ENCODE assay signal across 10 cellular contexts in the genomic region with DNA sequence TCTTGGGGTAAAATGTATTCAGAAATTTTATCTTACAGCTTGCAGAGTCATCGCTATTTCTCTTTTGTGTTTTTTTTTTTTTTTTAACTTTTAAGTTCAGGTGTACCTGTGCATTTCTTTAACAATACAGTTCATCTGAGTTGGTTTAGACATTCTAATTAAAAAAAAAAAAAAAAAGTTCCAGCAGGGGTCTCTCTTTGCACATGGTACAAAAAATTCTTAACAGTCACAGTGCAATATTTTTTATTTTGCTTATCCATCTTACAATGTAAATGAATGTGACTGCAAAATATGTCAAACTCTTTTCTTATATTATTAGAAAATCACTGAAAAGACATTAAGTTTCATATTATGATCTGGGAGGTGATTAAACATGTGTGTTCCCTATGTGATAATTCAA. TPM values are rescaled to one million over a fixed set of nuclear protein-coding genes. Genes with fewer than 3 reads are reported as not detected.
DNase-seq lines count a peak whose midpoint lies in the region; ATAC-seq and TF ChIP-seq lines count a peak whose summit lies in the region.
"Had no signal": no experiment of that assay in that cellular context is flagged by ENCODE, and none has a peak within 500 bp of the region (broad histone marks: within the 10 kb centered on the region; RNA-seq: fewer than 3 reads in every experiment).

No MANE protein-coding gene starts in this region.

- H3K4me1 ChIP-seq in hepatocyte (ENCODE audit: insufficient read depth) = no peaks in the 10 kb centered on the region
- H3K4me1 ChIP-seq in left lung = no peaks in the 10 kb centered on the region

- CTCF ChIA-PET in BJ (lab: Yijun Ruan, JAX) = interaction anchor here (0.9 to 2.3 kb wide), 7 partner anchors 9 to 127 kb away, joined by 3 to 12 read pairs (median 3); a partner anchor contains a TSS

- WGBS in hepatocyte (ENCODE audit: low lambda C conversion rate, missing lambda C conversion rate) = 92% methylated on average over 1 of the region's 1 CpG

- no peaks in the 10 kb centered on the region for H3K79me2 ChIP-seq in hepatocyte

- no peaks in the 10 kb centered on the region for H3K9me2 ChIP-seq in hepatocyte (replicated peaks; ENCODE audit: insufficient read depth)

- DNase-seq in BJ (ENCODE audit: low read depth) (no peak), RKO (ENCODE audit: low spot score) (peak; percentile 21), hepatocyte (ENCODE audit: low spot score) (no peak), left lung (no peak)
- DNase-seq in activated effector memory CD4-positive, alpha-beta T cell treated with anti-CD3 and anti-CD28 coated beads, Interleukin-2, amount 50 U/mL, for 16 hours = no peak
- no peak for DNase-seq in activated CD4-positive, alpha-beta T cell treated with anti-CD3 and anti-CD28 coated beads for 4 hours
- DNase-seq: anterior cingulate cortex, left ventricle myocardium superior had no signal

- H3K4me3 ChIP-seq in BJ (ENCODE audit: low read depth, low read length) (no peak overlapping the region), hepatocyte (no peak overlapping the region), left lung (no peak overlapping the region)

- no peak overlapping the region for H3K4me2 ChIP-seq in hepatocyte

- ATAC-seq in HG03378 (IDR thresholded peaks at IDR 0.05; ENCODE audit: unreplicated experiment) (peak; percentile 57), GM21360 (IDR thresholded peaks at IDR 0.05; ENCODE audit: unreplicated experiment) (no peak), left lung (no peak)
- ATAC-seq: left ventricle myocardium superior had no signal

- H3K27ac ChIP-seq in hepatocyte (no peak overlapping the region), left lung (no peak overlapping the region)

- intact Hi-C loops in left lung (cut with DNase I) = no loop called here

- POLR2A ChIA-PET in BJ (lab: Charles Lee) = no interaction called here

- no peaks in the 10 kb centered on the region for H3K36me3 ChIP-seq in BJ (ENCODE audit: control insufficient read depth, insufficient read depth, low read length)
- no peaks in the 10 kb centered on the region for H3K36me3 ChIP-seq in hepatocyte (replicated peaks; ENCODE audit: insufficient read depth, low read depth)
- no peaks in the 10 kb centered on the region for H3K36me3 ChIP-seq in left lung

- TF ChIP-seq CTCF in BJ (IDR thresholded peaks at IDR 0.05; ENCODE audit: insufficient read depth, low read depth, low read length) (peak; percentile 21; the same call in 1 of the 2 replicates), hepatocyte (IDR thresholded peaks at IDR 0.05; ENCODE audit: poor library complexity) (peak; percentile 43), left lung (IDR thresholded peaks at IDR 0.05) (peak in 1 of 2 donors; percentile 13)

- H3K9me3 ChIP-seq in hepatocyte (ENCODE audit: low read depth) = no peaks in the 10 kb centered on the region
- no peaks in the 10 kb centered on the region for H3K9me3 ChIP-seq in left lung

- H3K27me3 ChIP-seq in BJ (ENCODE audit: control insufficient read depth, insufficient read depth, low read length) (peaks cover 3% of the 10 kb centered on the region; the same call in 1 of the 2 replicates), hepatocyte (no peaks in the 10 kb centered on the region), left lung (no peaks in the 10 kb centered on the region)

- H2AFZ ChIP-seq in hepatocyte = no peak overlapping the region

- no peaks in the 10 kb centered on the region for H4K20me1 ChIP-seq in hepatocyte (ENCODE audit: insufficient read depth, poor library complexity, severe bottlenecking)

RNA-seq across cellular contexts. Expression of a gene that starts 47.5 kb away (rescaled TPM):
- polyA plus RNA-seq in BJ (2011; rRNA removed) (2.4 and 2.9 TPM in 2 replicates), hepatocyte (2.2 and 4.3 TPM in 2 replicates)
- polyA minus RNA-seq in BJ (2011; rRNA and poly(A)+ RNA removed) = 2.3 and 4.1 TPM in 2 replicates
- total RNA-seq in hepatocyte (5.0 and 6.8 TPM in 2 replicates), left lung (10 to 100 TPM; 15.7 to 17.9 TPM)
